21 cellular contexts compared by ENCODE assay signal in the genomic region with DNA sequence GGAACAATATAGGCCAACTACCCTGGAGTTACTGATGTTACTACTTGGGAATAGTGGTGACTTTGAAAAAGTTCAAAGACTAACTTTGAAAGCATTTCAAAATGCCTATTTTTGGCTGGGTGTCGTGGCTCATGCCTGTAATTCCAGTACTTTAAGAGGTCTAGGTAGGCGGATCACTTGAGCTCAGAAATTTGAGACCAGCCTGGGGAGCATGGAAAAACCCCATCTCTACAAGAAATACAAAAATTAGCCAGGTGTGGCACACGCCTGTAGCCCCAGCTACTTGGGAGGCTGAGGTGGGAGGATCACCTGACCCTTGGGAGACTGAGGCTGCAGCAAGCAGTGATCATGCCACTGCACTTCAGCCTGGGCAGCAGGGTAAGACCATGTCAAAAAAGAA.
"Had no signal": no experiment of that assay in that cellular context is flagged by ENCODE, and none has a peak within 500 bp of the region (broad histone marks: within the 10 kb centered on the region; RNA-seq: fewer than 3 reads in every experiment).

No MANE protein-coding gene starts in this region.

- ATAC-seq: activated CD8-positive, alpha-beta T cell treated with anti-CD3 and anti-CD28 coated beads for 36 hours; left colon; lower lobe of right lung had no signal

- H3K4me1 ChIP-seq: colonic mucosa had no signal

- H3K27ac Mint-ChIP-seq: activated B cell treated with CpG ODN at 0.5 μM for 24 hours; activated CD8-positive, alpha-beta T cell treated with anti-CD3 and anti-CD28 coated beads for 36 hours; activated naive CD4-positive, alpha-beta T cell treated with anti-CD3 and anti-CD28 coated beads for 36 hours; activated T-cell treated with anti-CD3 and anti-CD28 coated beads, Interleukin-2, amount 50 U/mL, for 24 hours; endodermal cell; nephron progenitor cell; type B pancreatic cell had no signal

- H3K27ac ChIP-seq: colonic mucosa, lower lobe of right lung, suprapubic skin had no signal

- H3K9me3 ChIP-seq: colonic mucosa, lower lobe of right lung, suprapubic skin had no signal

- H3K36me3 ChIP-seq: colonic mucosa, lower lobe of right lung, suprapubic skin had no signal

- H3K27me3 ChIP-seq: colonic mucosa, suprapubic skin had no signal

- H3K9me3 Mint-ChIP-seq: activated B cell treated with CpG ODN at 0.5 μM for 24 hours; central memory CD8-positive, alpha-beta T cell; type B pancreatic cell had no signal

- DNase-seq: activated B cell treated with CpG ODN at 0.5 μM for 24 hours; activated CD4-positive, alpha-beta T cell treated with anti-CD3 and anti-CD28 coated beads for 4 hours; activated CD8-positive, alpha-beta T cell treated with anti-CD3 and anti-CD28 coated beads for 36 hours; activated naive CD4-positive, alpha-beta T cell treated with anti-CD3 and anti-CD28 coated beads for 36 hours; activated T-cell treated with anti-CD3 and anti-CD28 coated beads, Interleukin-2, amount 50 U/mL, for 24 hours; colonic mucosa; endodermal cell; foreskin melanocyte; glutamatergic neuron; hippocampal formation; left colon; lower lobe of right lung; nephron progenitor cell; occipital lobe; retina; T-helper 9 cell had no signal

- H3K36me3 Mint-ChIP-seq: type B pancreatic cell had no signal

- FAIRE-seq: islet of Langerhans had no signal

- H3K27me3 Mint-ChIP-seq: activated CD8-positive, alpha-beta T cell treated with anti-CD3 and anti-CD28 coated beads for 36 hours; activated T-cell treated with anti-CD3 and anti-CD28 coated beads, Interleukin-2, amount 50 U/mL, for 24 hours; central memory CD8-positive, alpha-beta T cell; stimulated activated naive CD8-positive, alpha-beta T cell treated with anti-CD3 and anti-CD28 coated beads, Interleukin-15, Interleukin-2, amounts not matched to agents 100 ng/mL and 50 ng/mL, for 24 hours; type B pancreatic cell had no signal

- H3K4me3 Mint-ChIP-seq: activated B cell treated with CpG ODN at 0.5 μM for 24 hours; activated naive CD4-positive, alpha-beta T cell treated with anti-CD3 and anti-CD28 coated beads for 36 hours; activated T-cell treated with anti-CD3 and anti-CD28 coated beads, Interleukin-2, amount 50 U/mL, for 24 hours; central memory CD8-positive, alpha-beta T cell; endodermal cell; stimulated activated naive CD8-positive, alpha-beta T cell treated with anti-CD3 and anti-CD28 coated beads, Interleukin-15, Interleukin-2, amounts not matched to agents 100 ng/mL and 50 ng/mL, for 24 hours; type B pancreatic cell had no signal

- H3K4me3 ChIP-seq: colonic mucosa, lower lobe of right lung, suprapubic skin had no signal
